ENCODE assay signal across 8 cellular contexts in the genomic region with DNA sequence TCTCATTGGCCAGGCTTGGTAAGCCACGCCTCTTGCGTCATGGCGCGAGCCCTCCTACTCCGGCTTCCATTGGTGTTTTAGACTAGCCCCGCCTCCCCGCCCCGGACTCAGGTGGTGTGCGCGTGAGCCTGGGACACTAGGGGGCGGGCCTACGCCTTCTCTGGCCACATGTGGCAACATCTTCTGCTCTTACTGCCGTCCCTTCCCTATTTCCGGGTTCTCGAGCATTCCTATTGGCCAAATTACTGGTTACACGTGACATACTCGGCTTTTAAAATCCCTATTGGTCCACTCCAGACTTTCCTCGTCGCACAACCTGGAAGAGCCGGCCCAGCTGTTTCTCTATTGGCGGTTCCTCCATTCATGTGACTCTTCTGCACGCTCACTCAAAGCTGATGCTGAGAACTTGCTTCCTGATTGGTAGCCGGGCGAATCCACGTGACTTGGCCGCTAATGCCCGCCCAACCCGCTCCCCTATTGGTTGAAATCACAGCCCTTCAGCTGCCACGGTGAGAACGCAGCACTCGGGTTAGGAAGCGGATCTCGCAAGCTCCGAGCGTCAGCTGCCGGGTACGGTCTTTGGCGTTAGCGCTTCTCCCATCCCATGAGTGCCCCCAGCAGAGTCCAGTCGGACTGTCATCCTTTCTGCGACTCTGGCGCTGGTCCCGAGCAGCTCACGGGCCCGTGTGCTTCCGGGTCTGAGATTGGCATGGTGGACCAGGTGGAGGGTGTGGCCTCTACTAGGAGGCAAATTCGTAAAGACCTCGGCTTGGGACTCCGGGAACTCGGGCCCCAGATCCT. TPM values are rescaled to one million over a fixed set of nuclear protein-coding genes. Genes with fewer than 3 reads are reported as not detected.
A peak's percentile ranks its signal among the peaks of the same experiment; 100 is the strongest.
DNase-seq lines count a peak whose midpoint lies in the region; FAIRE-seq and TF ChIP-seq lines count a peak whose summit lies in the region.

A gene with protein sequence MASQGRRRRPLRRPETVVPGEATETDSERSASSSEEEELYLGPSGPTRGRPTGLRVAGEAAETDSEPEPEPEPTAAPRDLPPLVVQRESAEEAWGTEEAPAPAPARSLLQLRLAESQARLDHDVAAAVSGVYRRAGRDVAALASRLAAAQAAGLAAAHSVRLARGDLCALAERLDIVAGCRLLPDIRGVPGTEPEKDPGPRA (plus strand): TSS at position 523 of the 801 bp plus-strand sequence. CDS start 513 bp downstream, outside the sequence.

- peak within 1 kb of the TSS; percentile 89 for H3K18ac ChIP-seq in neuronal stem cell (ENCODE audit: low read length)

- peak within 1 kb of the TSS; percentile 94 for H2AFZ ChIP-seq in neuronal stem cell (ENCODE audit: low read length)

- H3K9me3 ChIP-seq in neuronal stem cell (replicated peaks in 1 of 2; ENCODE audit: control insufficient read depth in 2 of 2, insufficient read depth in 1 of 2, low read depth in 1 of 2, low read length in 2 of 2) = no peaks in the 10 kb centered on the region

- H3K27me3 ChIP-seq in neuronal stem cell (ENCODE audit: control insufficient read depth in 3 of 3, insufficient read depth in 3 of 3, low read depth in 1 of 3, low read length in 3 of 3) = no peaks in the 10 kb centered on the region

- peaks cover 1% of the 10 kb centered on the region for H3K79me1 ChIP-seq in neuronal stem cell (ENCODE audit: low read depth, low read length)

- peak within 1 kb of the TSS; percentile 22 for H2BK12ac ChIP-seq in neuronal stem cell (ENCODE audit: low read length)

- H3K9ac ChIP-seq in neuronal stem cell (ENCODE audit: low read depth, low read length, poor library complexity) = peak within 1 kb of the TSS; percentile 90

- CTCF ChIA-PET in HEK293T (lab: Yijun Ruan, JAX) = interaction anchor here (0.6 to 0.7 kb wide), 2 partner anchors 36 to 688 kb away, joined by 4 to 5 read pairs; no protein-coding TSS in a partner anchor

- no peak within 1 kb of the TSS for H2BK5ac ChIP-seq in neuronal stem cell (ENCODE audit: low read length)

- H4K8ac ChIP-seq in neuronal stem cell (ENCODE audit: low read depth, low read length) = no peak within 1 kb of the TSS

- DNase-seq in GM04504 (ENCODE audit: low read depth) (peak; percentile 100), HEK293T (ENCODE audit: extremely low spot score) (peak; percentile 97), MV-4-11 (lab: John Stamatoyannopoulos, UW) (peak; percentile 100), SK-MEL-5 (ENCODE audit: low read depth, low spot score) (peak; percentile 100), frontal cortex (ENCODE audit: low spot score in 2 of 2) (peak; percentile 98), neuronal stem cell (ENCODE audit: low spot score) (peak; percentile 100), substantia nigra (lab: John Stamatoyannopoulos, UW) (peak; percentile 87 to 100 (median 100))
- DNase-seq in activated naive CD4-positive, alpha-beta T cell treated with Interleukin-2 at 50 U/mL for 16 hours = peak; percentile 100

- H3K23ac ChIP-seq in neuronal stem cell (ENCODE audit: low read depth, low read length, poor library complexity) = peak within 1 kb of the TSS; percentile 87

- peaks cover 0 to 5% of the 10 kb centered on the region in 2 donors for H3K36me3 ChIP-seq in neuronal stem cell (replicated peaks in 1 of 2; ENCODE audit: control insufficient read depth in 2 of 2, insufficient read depth in 2 of 2, low read length in 2 of 2)

- peak within 1 kb of the TSS; percentile 61 for H3K14ac ChIP-seq in neuronal stem cell (ENCODE audit: low read length)

- in situ Hi-C loops in SK-MEL-5 (cut with HindIII; ENCODE audit: low pct_unique_long_range_greater_than_20kb, low sequenced_read_pairs) = no loop called here

- no peak within 1 kb of the TSS for H2BK15ac ChIP-seq in neuronal stem cell (ENCODE audit: low read length)

- peak within 1 kb of the TSS; percentile 91 to 97 for H3K4me3 ChIP-seq in neuronal stem cell (ENCODE audit: low read length in 2 of 2)

- peaks cover 2 to 6% of the 10 kb centered on the region in 2 donors for H3K4me1 ChIP-seq in neuronal stem cell (ENCODE audit: control insufficient read depth in 2 of 2, insufficient read depth in 1 of 2, low read depth in 1 of 2, low read length in 2 of 2)

- H2BK120ac ChIP-seq in neuronal stem cell (ENCODE audit: low read depth, low read length) = peak within 1 kb of the TSS; percentile 55

- H4K91ac ChIP-seq in neuronal stem cell (ENCODE audit: low read depth, low read length, poor library complexity) = no peak within 1 kb of the TSS

- no peak within 1 kb of the TSS for H3K4ac ChIP-seq in neuronal stem cell (ENCODE audit: low read length)

- peak; percentile 99 for FAIRE-seq in frontal cortex (lab: Jason Lieb, UNC)

- POLR2A ChIA-PET in HEK293T (lab: Yijun Ruan, JAX) = interaction anchor here (0.6 to 2.5 kb wide), 12 partner anchors 9 to 307 kb away, joined by 3 to 9 read pairs (median 4); a partner anchor contains a TSS

- peak within 1 kb of the TSS; percentile 82 for H3K4me2 ChIP-seq in neuronal stem cell (ENCODE audit: insufficient read depth, low read length, poor library complexity, severe bottlenecking)

- peak within 1 kb of the TSS; percentile 63 for H2AK5ac ChIP-seq in neuronal stem cell (ENCODE audit: low read depth, low read length)

- WGBS in neuronal stem cell (ENCODE audit: extremely low coverage in 2 of 2, insufficient read length in 2 of 2, insufficient replicate concordance in 1 of 2), 2 donors = no CpG with 5 or more reads among the region's 50 CpGs

- H3K27ac ChIP-seq in neuronal stem cell (replicated peaks; ENCODE audit: low read length) = no peak within 1 kb of the TSS
- H3K27ac ChIP-seq in substantia nigra (ENCODE audit: low read depth, low read length, poor library complexity, severe bottlenecking) = peak within 1 kb of the TSS; percentile 76

TF ChIP-seq in HEK293T, 16 proteins besides CTCF, POLR2A, EP300 and RAD21:
- TF ChIP-seq L3MBTL2 (conservative IDR thresholded peaks at IDR 0.05) (peak; percentile 57), FOXA1 (IDR thresholded peaks at IDR 0.05) (no peak), SUZ12 (IDR thresholded peaks at IDR 0.05) (no peak), ELF4 (IDR thresholded peaks at IDR 0.05) (peak; percentile 96), ZNF384 (IDR thresholded peaks at IDR 0.05) (no peak), HDGF (IDR thresholded peaks at IDR 0.05; ENCODE audit: borderline replicate concordance) (0 out of 2 replicates have a peak, but pooled peaks have one; percentile 59)
- TF ChIP-seq, protein P1, sequence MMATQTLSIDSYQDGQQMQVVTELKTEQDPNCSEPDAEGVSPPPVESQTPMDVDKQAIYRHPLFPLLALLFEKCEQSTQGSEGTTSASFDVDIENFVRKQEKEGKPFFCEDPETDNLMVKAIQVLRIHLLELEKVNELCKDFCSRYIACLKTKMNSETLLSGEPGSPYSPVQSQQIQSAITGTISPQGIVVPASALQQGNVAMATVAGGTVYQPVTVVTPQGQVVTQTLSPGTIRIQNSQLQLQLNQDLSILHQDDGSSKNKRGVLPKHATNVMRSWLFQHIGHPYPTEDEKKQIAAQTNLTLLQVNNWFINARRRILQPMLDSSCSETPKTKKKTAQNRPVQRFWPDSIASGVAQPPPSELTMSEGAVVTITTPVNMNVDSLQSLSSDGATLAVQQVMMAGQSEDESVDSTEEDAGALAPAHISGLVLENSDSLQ (IDR thresholded peaks at IDR 0.05) = peak; percentile 96

RNA-seq across cellular contexts. Expression of the gene that starts here (rescaled TPM):
- total RNA-seq in SK-MEL-5 (2014; rRNA removed; shearing (Covaris generic)) = 3.7 and 5.3 TPM in 2 replicates
- polyA plus RNA-seq in SK-MEL-5 (2015; cell fraction: cytosol; rRNA removed) = 16.7 and 17.2 TPM in 2 replicates
- polyA plus RNA-seq in SK-MEL-5 (2015; cell fraction: nucleus; rRNA removed) = 9.9 and 20.3 TPM in 2 replicates
- total RNA-seq in frontal cortex = 3.3 TPM
- 3.6 TPM for polyA plus RNA-seq in neuronal stem cell (2013, experiment 1 of 2)
- 3.7 TPM for polyA plus RNA-seq in neuronal stem cell (2013, experiment 2 of 2)
